In the genomic region with DNA sequence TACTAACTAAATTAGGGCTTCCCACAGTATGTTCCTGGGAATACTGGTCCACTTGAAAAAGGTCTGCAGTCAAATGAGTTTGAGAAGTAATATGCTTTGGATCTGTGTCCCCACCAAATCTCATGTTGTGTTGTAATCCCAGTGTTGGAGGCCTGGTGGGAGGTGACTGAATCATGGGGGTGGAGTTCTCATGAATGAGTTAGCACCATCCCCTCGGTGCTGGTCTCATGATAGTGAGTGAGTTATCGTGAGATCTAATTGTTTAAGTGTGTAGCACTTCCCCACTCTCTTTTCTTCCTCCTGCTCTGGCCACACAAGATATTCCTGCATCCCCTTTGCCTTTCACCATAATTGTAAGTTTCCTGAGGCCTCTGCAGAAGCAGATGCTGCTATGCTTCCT, we compare ENCODE assay signal across 15 cellular contexts. TPM values are rescaled to one million over a fixed set of nuclear protein-coding genes. Genes with fewer than 3 reads are reported as not detected.
DNase-seq lines count a peak whose midpoint lies in the region; ATAC-seq, FAIRE-seq and TF ChIP-seq lines count a peak whose summit lies in the region.
"Had no signal": no experiment of that assay in that cellular context is flagged by ENCODE, and none has a peak within 500 bp of the region (broad histone marks: within the 10 kb centered on the region; RNA-seq: fewer than 3 reads in every experiment).

No MANE protein-coding gene starts in this region.

- no peak overlapping the region for H3K4me2 ChIP-seq in astrocyte (ENCODE audit: low read length)

- H3K4me1 ChIP-seq in astrocyte (ENCODE audit: insufficient read depth, low read length) (no peaks in the 10 kb centered on the region), spleen (no peaks in the 10 kb centered on the region)
- H3K4me1 ChIP-seq: SJSA1, testis had no signal

- H3K9ac ChIP-seq in astrocyte (ENCODE audit: low read length), result no peak overlapping the region

- no peaks in the 10 kb centered on the region for H4K20me1 ChIP-seq in astrocyte (ENCODE audit: insufficient read depth, low read length)

- TF ChIP-seq CTCF in astrocyte (IDR thresholded peaks at IDR 0.05; ENCODE audit: insufficient read depth, low read depth, low read length) (no peak), kidney epithelial cell (IDR thresholded peaks at IDR 0.05; ENCODE audit: insufficient read depth, low read length, poor library complexity, severe bottlenecking) (no peak), spleen (IDR thresholded peaks at IDR 0.05 in 8 of 11, conservative IDR thresholded peaks at IDR 0.05 in 3 of 11) (no peak), chondrocyte (IDR thresholded peaks at IDR 0.05) (no peak)

- ATAC-seq in GM19463 (IDR thresholded peaks at IDR 0.05; ENCODE audit: unreplicated experiment), result no peak
- ATAC-seq: left lobe of liver had no signal

- 12 to 31% (median 23%) methylated on average over 2 of the region's 2 CpGs for WGBS in spleen, 5 donors

- no peaks in the 10 kb centered on the region for H3K36me3 ChIP-seq in astrocyte (ENCODE audit: insufficient read depth, low read length)
- H3K36me3 ChIP-seq in kidney epithelial cell (ENCODE audit: control insufficient read depth, insufficient read depth, low read length), result no peaks in the 10 kb centered on the region
- H3K36me3 ChIP-seq in spleen, result no peaks in the 10 kb centered on the region
- H3K36me3 ChIP-seq: SJSA1 had no signal

- no peaks in the 10 kb centered on the region for H3K27me3 Mint-ChIP-seq in astrocyte (ENCODE audit: low read depth, unreplicated experiment)
- peaks cover 2% of the 10 kb centered on the region for H3K27me3 Mint-ChIP-seq in chondrocyte (ENCODE audit: low read depth)
- H3K27me3 Mint-ChIP-seq: IgD-negative memory B cell had no signal

- H3K79me2 ChIP-seq in astrocyte (ENCODE audit: insufficient read depth, low read length), result no peaks in the 10 kb centered on the region

- H3K36me3 Mint-ChIP-seq in astrocyte (ENCODE audit: low read depth, unreplicated experiment) (no peaks in the 10 kb centered on the region), chondrocyte (ENCODE audit: low read depth) (no peaks in the 10 kb centered on the region)
- H3K36me3 Mint-ChIP-seq: IgD-negative memory B cell had no signal

- H3K27ac Mint-ChIP-seq in astrocyte (ENCODE audit: unreplicated experiment), result no peak overlapping the region
- H3K27ac Mint-ChIP-seq in chondrocyte (ENCODE audit: unreplicated experiment), result no peak overlapping the region
- H3K27ac Mint-ChIP-seq: IgD-negative memory B cell had no signal

- H3K27ac ChIP-seq in astrocyte (ENCODE audit: low read depth, low read length) (no peak overlapping the region), spleen (no peak overlapping the region)
- H3K27ac ChIP-seq: SJSA1, testis had no signal

- TF ChIP-seq POLR2A in spleen (IDR thresholded peaks at IDR 0.05), result no peak

- H3K4me1 Mint-ChIP-seq in astrocyte (ENCODE audit: low read depth, unreplicated experiment) (peaks cover 8% of the 10 kb centered on the region), chondrocyte (ENCODE audit: low read depth) (no peaks in the 10 kb centered on the region)
- H3K4me1 Mint-ChIP-seq: IgD-negative memory B cell had no signal

- no peak overlapping the region for H2AFZ ChIP-seq in astrocyte (ENCODE audit: low read depth, low read length)

- H3K27me3 ChIP-seq in astrocyte (ENCODE audit: insufficient read depth, low read length) (no peaks in the 10 kb centered on the region), kidney epithelial cell (ENCODE audit: control insufficient read depth, insufficient read depth, low read length) (no peaks in the 10 kb centered on the region), spleen (replicated peaks in 1 of 7) (no peaks in the 10 kb centered on the region)
- H3K27me3 ChIP-seq: SJSA1, testis had no signal

- peaks cover 3% of the 10 kb centered on the region for H3K9me3 ChIP-seq in astrocyte (ENCODE audit: insufficient read depth, low read depth, low read length)
- H3K9me3 ChIP-seq in spleen, result no peaks in the 10 kb centered on the region
- H3K9me3 ChIP-seq: SJSA1, testis had no signal

- no peak for FAIRE-seq in astrocyte (lab: Jason Lieb, UNC)

- H3K9me3 Mint-ChIP-seq in astrocyte (ENCODE audit: unreplicated experiment) (no peaks in the 10 kb centered on the region), chondrocyte (ENCODE audit: low read depth) (no peaks in the 10 kb centered on the region)
- H3K9me3 Mint-ChIP-seq: IgD-negative memory B cell had no signal

- no peak overlapping the region for H3K4me3 Mint-ChIP-seq in astrocyte (ENCODE audit: unreplicated experiment)
- no peak overlapping the region for H3K4me3 Mint-ChIP-seq in chondrocyte (ENCODE audit: unreplicated experiment)
- H3K4me3 Mint-ChIP-seq: IgD-negative memory B cell had no signal

- intact Hi-C loops in spleen (cut with DNase I; ENCODE audit: low total_unique reads), result no loop called here

- no peak overlapping the region for H3K4me3 ChIP-seq in astrocyte (ENCODE audit: insufficient read depth, low read depth, low read length)
- H3K4me3 ChIP-seq in kidney epithelial cell (ENCODE audit: low read depth, low read length), result no peak overlapping the region
- H3K4me3 ChIP-seq in spleen, result no peak overlapping the region
- H3K4me3 ChIP-seq: SJSA1, testis had no signal

- DNase-seq in ELR (ENCODE audit: low read depth), result peak; percentile 66
- peak; percentile 55 for DNase-seq in M059J (ENCODE audit: low read depth)
- DNase-seq in astrocyte (ENCODE audit: low read depth), result peak; percentile 28
- DNase-seq in kidney epithelial cell (ENCODE audit: low read depth), result peak; percentile 42
- no peak for DNase-seq in spleen
- DNase-seq in chondrocyte (ENCODE audit: low spot score), result no peak
- DNase-seq in hippocampal formation (lab: John Stamatoyannopoulos, UW), result no peak
- DNase-seq: amygdala, COR-L47, posterior cingulate gyrus, testis had no signal

RNA-seq across cellular contexts. Expression of gene DMRTB1, which starts 16.9 kb away (rescaled TPM):
- not detected in 2 replicates for total RNA-seq in M059J (2014; rRNA removed; shearing (Covaris generic))
- total RNA-seq in astrocyte, result not detected in 2 replicates
- not detected in 2 replicates for total RNA-seq in kidney epithelial cell
- total RNA-seq in spleen, result not detected
- not detected for polyA plus RNA-seq in spleen
- total RNA-seq in chondrocyte, result not detected in 3 replicates
- total RNA-seq: left lobe of liver, SJSA1 had no signal
- polyA plus RNA-seq: IgD-negative memory B cell had no signal

Comparison
In these comparisons a context has a peak if more than half of its experiments do, and no peak if none do; other contexts are left out.
1. DNase-seq: peak in ELR (single experiment), M059J (single experiment), astrocyte (single experiment) and kidney epithelial cell (single experiment); none in spleen (single experiment), chondrocyte (single experiment) and hippocampal formation (0 of 2).